Comparison of ENCODE assay signal across 9 cellular contexts in genomic region chr17:69466905-69467630, GRCh38. TPM values are rescaled to one million over a fixed set of nuclear protein-coding genes. Genes with fewer than 3 reads are reported as not detected.
DNase-seq lines count a peak whose midpoint lies in the region; ATAC-seq, FAIRE-seq and TF ChIP-seq lines count a peak whose summit lies in the region.
"Had no signal": no experiment of that assay in that cellular context is flagged by ENCODE, and none has a peak within 500 bp of the region (broad histone marks: within the 10 kb centered on the region; RNA-seq: fewer than 3 reads in every experiment).

No MANE protein-coding gene starts in this region.

- H3K27ac Mint-ChIP-seq in activated T-cell treated with anti-CD3 and anti-CD28 coated beads, Interleukin-2, amount 50 U/mL, for 72 hours = peak overlapping the region; percentile 1
- H3K27ac Mint-ChIP-seq in glutamatergic neuron (ENCODE audit: unreplicated experiment) = peak overlapping the region; percentile 89
- H3K27ac Mint-ChIP-seq: B cell had no signal

- H3K27ac ChIP-seq in small intestine (ENCODE audit: low read depth in 1 of 2, low read length in 1 of 2) (no peak overlapping the region), substantia nigra (ENCODE audit: low read depth, low read length, poor library complexity, severe bottlenecking) (no peak overlapping the region)

- DNase-seq in activated T-cell treated with anti-CD3 and anti-CD28 coated beads, Interleukin-2, amount 50 U/mL, for 72 hours = no peak
- no peak for DNase-seq in activated T-cell treated with anti-CD3 and anti-CD28 coated beads for 4 hours
- peak; percentile 28 for DNase-seq in glutamatergic neuron
- DNase-seq in small intestine = peak; percentile 24
- no peak for DNase-seq in substantia nigra (lab: John Stamatoyannopoulos, UW)
- DNase-seq in NCI-H146 (lab: John Stamatoyannopoulos, UW) = no peak

- H3K36me3 Mint-ChIP-seq in activated T-cell treated with anti-CD3 and anti-CD28 coated beads, Interleukin-2, amount 50 U/mL, for 72 hours (ENCODE audit: insufficient read depth in 2 of 2) = no peaks in the 10 kb centered on the region
- peaks cover 7% of the 10 kb centered on the region for H3K36me3 Mint-ChIP-seq in glutamatergic neuron (ENCODE audit: unreplicated experiment)

- no peak for ATAC-seq in activated T-cell treated with anti-CD3 and anti-CD28 coated beads, Interleukin-2, amount 50 U/mL, for 72 hours (replicated peaks in 1 of 2)
- ATAC-seq in SK-N-SH treated with all-trans-retinoic acid at 6 μM for 48 hours (peak; percentile 93), HG03039 (IDR thresholded peaks at IDR 0.05; ENCODE audit: unreplicated experiment) (no peak)

- H3K9me3 Mint-ChIP-seq in activated T-cell treated with anti-CD3 and anti-CD28 coated beads, Interleukin-2, amount 50 U/mL, for 72 hours = no peaks in the 10 kb centered on the region
- peaks cover 5% of the 10 kb centered on the region for H3K9me3 Mint-ChIP-seq in glutamatergic neuron (ENCODE audit: unreplicated experiment)

- H3K4me3 Mint-ChIP-seq in activated T-cell treated with anti-CD3 and anti-CD28 coated beads, Interleukin-2, amount 50 U/mL, for 72 hours = no peak overlapping the region
- H3K4me3 Mint-ChIP-seq in glutamatergic neuron (ENCODE audit: unreplicated experiment) = no peak overlapping the region
- H3K4me3 Mint-ChIP-seq: B cell had no signal

- no peak overlapping the region for H3K4me3 ChIP-seq in small intestine (ENCODE audit: low read depth in 1 of 2, low read length in 2 of 2)

- no peaks in the 10 kb centered on the region for H3K27me3 ChIP-seq in small intestine (ENCODE audit: control insufficient read depth in 2 of 2, insufficient read depth in 2 of 2, low read length in 2 of 2)

- no peaks in the 10 kb centered on the region for H3K36me3 ChIP-seq in small intestine (ENCODE audit: control insufficient read depth in 2 of 2, insufficient read depth in 2 of 2, low read length in 2 of 2)

- H3K27me3 Mint-ChIP-seq in activated T-cell treated with anti-CD3 and anti-CD28 coated beads, Interleukin-2, amount 50 U/mL, for 72 hours (ENCODE audit: low read depth) = no peaks in the 10 kb centered on the region
- H3K27me3 Mint-ChIP-seq in glutamatergic neuron (ENCODE audit: unreplicated experiment) = peaks cover 2% of the 10 kb centered on the region
- H3K27me3 Mint-ChIP-seq: B cell had no signal

- H3K9me3 ChIP-seq in small intestine (ENCODE audit: control insufficient read depth, low read depth) = no peaks in the 10 kb centered on the region

- TF ChIP-seq CTCF in glutamatergic neuron (IDR thresholded peaks at IDR 0.05; ENCODE audit: partially characterized antibody, unreplicated experiment) = no peak

- peaks cover 18% of the 10 kb centered on the region for H3K4me1 Mint-ChIP-seq in activated T-cell treated with anti-CD3 and anti-CD28 coated beads, Interleukin-2, amount 50 U/mL, for 72 hours (ENCODE audit: low read depth)
- H3K4me1 Mint-ChIP-seq in glutamatergic neuron (ENCODE audit: low read depth, unreplicated experiment) = peaks cover 26% of the 10 kb centered on the region

- 54 to 79% (median 68%) methylated on average over 3 of the region's 3 CpGs for WGBS in small intestine, 3 donors

- no peak for FAIRE-seq in small intestine (lab: Jason Lieb, UNC)

- H3K4me1 ChIP-seq in small intestine (ENCODE audit: control insufficient read depth in 2 of 2, insufficient read depth in 1 of 2, low read depth in 1 of 2, low read length in 1 of 2) = peaks cover 0 to 4% of the 10 kb centered on the region in 2 donors

TF ChIP-seq in SK-N-SH treated with all-trans-retinoic acid at 6 μM for 48 hours, 23 proteins besides CTCF, POLR2A, EP300 and RAD21:
- TF ChIP-seq CSRNP3 (CRISPR knock-in tag; IDR thresholded peaks at IDR 0.05) = no peak
- no peak for TF ChIP-seq TCF4 (CRISPR knock-in tag; IDR thresholded peaks at IDR 0.05; ENCODE audit: borderline replicate concordance)
- TF ChIP-seq TOX (CRISPR knock-in tag; IDR thresholded peaks at IDR 0.05; ENCODE audit: borderline replicate concordance) = no peak
- TF ChIP-seq ZNF8 (CRISPR knock-in tag; IDR thresholded peaks at IDR 0.05) = no peak
- no peak for TF ChIP-seq ZNF565 (CRISPR knock-in tag; conservative IDR thresholded peaks at IDR 0.05; ENCODE audit: low read depth)
- no peak for TF ChIP-seq ZFP3 (CRISPR knock-in tag; IDR thresholded peaks at IDR 0.05)
- TF ChIP-seq GLIS3 (CRISPR knock-in tag; IDR thresholded peaks at IDR 0.05) = no peak
- TF ChIP-seq BACH2 (CRISPR knock-in tag; IDR thresholded peaks at IDR 0.05; ENCODE audit: borderline replicate concordance) = no peak
- no peak for TF ChIP-seq ARNTL (CRISPR knock-in tag; IDR thresholded peaks at IDR 0.05; ENCODE audit: borderline replicate concordance, low read depth)
- no peak for TF ChIP-seq CSDC2 (CRISPR knock-in tag; IDR thresholded peaks at IDR 0.05)
- no peak for TF ChIP-seq ISL1 (CRISPR knock-in tag; IDR thresholded peaks at IDR 0.05)
- no peak for TF ChIP-seq OSR1 (CRISPR knock-in tag; IDR thresholded peaks at IDR 0.05)
- TF ChIP-seq SNAI2 (CRISPR knock-in tag; IDR thresholded peaks at IDR 0.05) = no peak

RNA-seq across cellular contexts. Expression of gene MAP2K6, which starts 52.6 kb away (rescaled TPM):
- 1 to 10 TPM; 2.2 to 3.5 TPM for total RNA-seq in activated T-cell treated with anti-CD3 and anti-CD28 coated beads, Interleukin-2, amount 50 U/mL, for 72 hours
- 28.3 TPM for total RNA-seq in glutamatergic neuron (ENCODE audit: unreplicated experiment)
- polyA plus RNA-seq in small intestine = 10 to 100 TPM in 1 of 3 donors, 1 to 10 TPM in 2; 5.1 to 21.2 (median 6.5) TPM

Comparison
In these comparisons a context has a peak if more than half of its experiments do, and no peak if none do; other contexts are left out.
1. DNase-seq: peak in glutamatergic neuron (single experiment) and small intestine (single experiment); none in activated T-cell treated with anti-CD3 and anti-CD28 coated beads, Interleukin-2, amount 50 U/mL, for 72 hours (0 of 2), activated T-cell treated with anti-CD3 and anti-CD28 coated beads for 4 hours (single experiment), substantia nigra (0 of 49) and NCI-H146 (single experiment).